ENCODE assay signal across 14 cellular contexts in genomic region chr11:94734563-94735275, GRCh38. TPM values are rescaled to one million over a fixed set of nuclear protein-coding genes. Genes with fewer than 3 reads are reported as not detected.
DNase-seq lines count a peak whose midpoint lies in the region; ATAC-seq and TF ChIP-seq lines count a peak whose summit lies in the region.
"Had no signal": no experiment of that assay in that cellular context is flagged by ENCODE, and none has a peak within 500 bp of the region (broad histone marks: within the 10 kb centered on the region; RNA-seq: fewer than 3 reads in every experiment).

No MANE protein-coding gene starts in this region.

- peak; percentile 71 for ATAC-seq in HG03103 (IDR thresholded peaks at IDR 0.05; ENCODE audit: low read depth, unreplicated experiment)

- intact Hi-C loops in colonic mucosa (cut with DNase I) = no loop called here

- H3K36me3 ChIP-seq in OCI-LY3 (replicated peaks; ENCODE audit: low read depth, low read length) (no peaks in the 10 kb centered on the region), iPS DF 6.9 (ENCODE audit: control insufficient read depth, insufficient read depth, low read length) (no peaks in the 10 kb centered on the region), colonic mucosa (no peaks in the 10 kb centered on the region)

- H3K9me3 ChIP-seq in OCI-LY3 (ENCODE audit: insufficient read depth, low read length) (no peaks in the 10 kb centered on the region), iPS DF 6.9 (ENCODE audit: control insufficient read depth, insufficient read depth, low read length) (no peaks in the 10 kb centered on the region), colonic mucosa (no peaks in the 10 kb centered on the region)

- H3K4me1 ChIP-seq in OCI-LY3 (ENCODE audit: low read length) (peaks cover 12% of the 10 kb centered on the region), iPS DF 6.9 (ENCODE audit: control insufficient read depth, insufficient read depth, low read length) (peaks cover 13% of the 10 kb centered on the region), colonic mucosa (no peaks in the 10 kb centered on the region)

- peak overlapping the region; percentile 21 for H3K4me2 ChIP-seq in OCI-LY3 (ENCODE audit: low read length)

- no CpG with 5 or more reads among the region's 4 CpGs for WGBS in iPS DF 6.9 (ENCODE audit: insufficient coverage, insufficient read length)

- DNase-seq in D341Med (ENCODE audit: low spot score) = peak; percentile 60
- peak; percentile 61 for DNase-seq in iPS DF 6.9 (ENCODE audit: low read depth, low spot score)
- no peak for DNase-seq in colonic mucosa
- no peak for DNase-seq in stimulated activated CD4-positive, alpha-beta T cell treated with anti-CD3 and anti-CD28 coated beads, Interleukin-4, amount 100 ng/mL, for 24 hours
- DNase-seq in GF-D8 (lab: John Stamatoyannopoulos, UW) = no peak
- no peak for DNase-seq in SIG-M5 treated with dmso at 0.1 percent for 504 hours (lab: John Stamatoyannopoulos, UW; ENCODE audit: unreplicated experiment)
- DNase-seq: activated CD4-positive, alpha-beta T cell treated with anti-CD3 and anti-CD28 coated beads for 4 hours; Calu3; NCI-H1092 treated with DMSO at 0.1 percent for 48 hours; occipital lobe; SHP77 treated with DMSO at 0.1 percent for 48 hours; stimulated activated CD4-positive, alpha-beta T cell treated with anti-CD3 and anti-CD28 coated beads, Interleukin-4, amount 100 ng/mL, for 1 hour had no signal

- H2AFZ ChIP-seq in OCI-LY3 (ENCODE audit: low read depth, low read length) = peak overlapping the region; percentile 17; the same call in 1 of the 2 replicates

- H3K9ac ChIP-seq in OCI-LY3 (ENCODE audit: low read length) (no peak overlapping the region), colonic mucosa (ENCODE audit: low read depth in 2 of 2, low read length in 2 of 2) (no peak overlapping the region)

- no peak for TF ChIP-seq CTCF in OCI-LY3 (IDR thresholded peaks at IDR 0.05; ENCODE audit: low read depth, low read length)
- TF ChIP-seq CTCF in colonic mucosa (IDR thresholded peaks at IDR 0.05) = no peak

- H3K4me3 ChIP-seq in OCI-LY3 (ENCODE audit: low read length) (no peak overlapping the region), iPS DF 6.9 (ENCODE audit: low read length) (no peak overlapping the region), colonic mucosa (no peak overlapping the region)

- H3K79me2 ChIP-seq in OCI-LY3 (ENCODE audit: low read length) = no peaks in the 10 kb centered on the region

- H3K27ac ChIP-seq in OCI-LY3 (ENCODE audit: low read length) = no peak overlapping the region
- H3K27ac ChIP-seq in iPS DF 6.9 (ENCODE audit: low read length) = peak overlapping the region; percentile 14
- H3K27ac ChIP-seq in colonic mucosa = no peak overlapping the region

- H4K20me1 ChIP-seq in OCI-LY3 (ENCODE audit: insufficient read depth, low read length) = no peaks in the 10 kb centered on the region

- H3K27me3 ChIP-seq in OCI-LY3 (ENCODE audit: low read depth, low read length) = peaks cover 4% of the 10 kb centered on the region
- no peaks in the 10 kb centered on the region; the same call in 1 of the 2 replicates for H3K27me3 ChIP-seq in iPS DF 6.9 (ENCODE audit: control insufficient read depth, insufficient read depth, low read length)
- peaks cover 23% of the 10 kb centered on the region for H3K27me3 ChIP-seq in colonic mucosa

RNA-seq across cellular contexts. Expression of gene AMOTL1, which starts 33.4 kb away (rescaled TPM):
- total RNA-seq in colonic mucosa = 10 to 100 TPM in 1 of 2 donors, 1 to 10 TPM in 1; 3.1 to 13.9 TPM

Comparison
In these comparisons a context has a peak if more than half of its experiments do, and no peak if none do; other contexts are left out.
1. DNase-seq: peak in D341Med (single experiment) and iPS DF 6.9 (single experiment); none in colonic mucosa (single experiment), stimulated activated CD4-positive, alpha-beta T cell treated with anti-CD3 and anti-CD28 coated beads, Interleukin-4, amount 100 ng/mL, for 24 hours (single experiment), GF-D8 (single experiment) and SIG-M5 treated with dmso at 0.1 percent for 504 hours (single experiment).